Comparison of ENCODE assay signal across 8 cellular contexts in genomic region chr7:100407285-100408180, GRCh38. TPM values are rescaled to one million over a fixed set of nuclear protein-coding genes. Genes with fewer than 3 reads are reported as not detected.
DNase-seq lines count a peak whose midpoint lies in the region; ATAC-seq, FAIRE-seq and TF ChIP-seq lines count a peak whose summit lies in the region.

No MANE protein-coding gene starts in this region.

- peak; percentile 61 for ATAC-seq in GM21825 (IDR thresholded peaks at IDR 0.05; ENCODE audit: unreplicated experiment)
- no peak for ATAC-seq in HG03159 (IDR thresholded peaks at IDR 0.05; ENCODE audit: unreplicated experiment)

- H3K36me3 ChIP-seq in neural cell (ENCODE audit: insufficient read depth, low read length), result no peaks in the 10 kb centered on the region

- TF ChIP-seq EP300 in neural cell (conservative IDR thresholded peaks at IDR 0.05; ENCODE audit: poor library complexity, severe bottlenecking), result no peak

- no peak for TF ChIP-seq RAD21 in neural cell (conservative IDR thresholded peaks at IDR 0.05)

- no peak overlapping the region for H3K9ac ChIP-seq in neural cell (ENCODE audit: low read length)

- POLR2A ChIA-PET in activated CD4-positive, alpha-beta T cell treated with anti-CD3 and anti-CD28 coated beads, Interleukin-2, amount 10 ng/mL, durations not matched to agents 7 days and 5 days (lab: Charles Lee), result interaction anchor here (0.6 kb wide), 1 partner anchor 60 kb away, joined by 6 read pairs; no protein-coding TSS in a partner anchor

- H4K20me1 ChIP-seq in neural cell (ENCODE audit: insufficient read depth), result no peaks in the 10 kb centered on the region

- peaks cover 9% of the 10 kb centered on the region for H3K27me3 Mint-ChIP-seq in activated CD4-positive, alpha-beta T cell treated with anti-CD3 and anti-CD28 coated beads, Interleukin-2, amount 10 ng/mL, durations not matched to agents 7 days and 5 days

- peak; percentile 73 for TF ChIP-seq CTCF in D721Med (IDR thresholded peaks at IDR 0.05; ENCODE audit: insufficient read depth, missing control alignments)
- peak; percentile 29 for TF ChIP-seq CTCF in neural cell (IDR thresholded peaks at IDR 0.05; ENCODE audit: poor library complexity, severe bottlenecking)

- H3K36me3 Mint-ChIP-seq in activated CD4-positive, alpha-beta T cell treated with anti-CD3 and anti-CD28 coated beads, Interleukin-2, amount 10 ng/mL, durations not matched to agents 7 days and 5 days (ENCODE audit: low read depth), result no peaks in the 10 kb centered on the region

- CTCF ChIA-PET in activated CD4-positive, alpha-beta T cell treated with anti-CD3 and anti-CD28 coated beads, Interleukin-2, amount 10 ng/mL, durations not matched to agents 7 days and 5 days (lab: Charles Lee), result interaction anchor here (0.6 to 2.3 kb wide), 18 partner anchors 9 to 386 kb away, joined by 3 to 8 read pairs (median 4); partner anchors contain the start of genes MBLAC1 and ZCWPW1

- H2AFZ ChIP-seq in neural cell (ENCODE audit: low read depth, low read length), result no peak overlapping the region

- H3K4me3 ChIP-seq in neural cell (ENCODE audit: low read length), result no peak overlapping the region

- H3K4me3 Mint-ChIP-seq in activated CD4-positive, alpha-beta T cell treated with anti-CD3 and anti-CD28 coated beads, Interleukin-2, amount 10 ng/mL, durations not matched to agents 7 days and 5 days, result no peak overlapping the region

- no peaks in the 10 kb centered on the region for H3K27me3 ChIP-seq in neural cell (ENCODE audit: insufficient read depth, low read depth, low read length)

- no peaks in the 10 kb centered on the region for H3K9me2 ChIP-seq in neural cell (ENCODE audit: insufficient read depth, low read length)

- no peaks in the 10 kb centered on the region for H3K79me2 ChIP-seq in neural cell (replicated peaks; ENCODE audit: insufficient read depth, low read length)

- FAIRE-seq in D721Med (lab: Jason Lieb, UNC), result no peak

- H3K9me3 ChIP-seq in neural cell (ENCODE audit: low read length), result no peaks in the 10 kb centered on the region

- no peak overlapping the region for H3K27ac ChIP-seq in neural cell (ENCODE audit: low read length)

- no peak for TF ChIP-seq POLR2A in erythroblast (IDR thresholded peaks at IDR 0.05; ENCODE audit: low read length)

- no peak overlapping the region for H3K4me2 ChIP-seq in neural cell (ENCODE audit: low read length)

- H3F3A ChIP-seq in neural cell (ENCODE audit: insufficient read depth, low read length, poor library complexity, severe bottlenecking), result no peaks in the 10 kb centered on the region

- H3K4me1 Mint-ChIP-seq in activated CD4-positive, alpha-beta T cell treated with anti-CD3 and anti-CD28 coated beads, Interleukin-2, amount 10 ng/mL, durations not matched to agents 7 days and 5 days, result peaks cover 3% of the 10 kb centered on the region

- DNase-seq in D721Med (ENCODE audit: insufficient read length, low spot score) (no peak), NCI-H2171 treated with DMSO at 0.1 percent for 48 hours (lab: John Stamatoyannopoulos, UW) (peak; percentile 62), erythroblast (lab: John Stamatoyannopoulos, UW) (peak; percentile 60 to 78), NK-92 (lab: John Stamatoyannopoulos, UW; ENCODE audit: unreplicated experiment) (no peak)
- DNase-seq in activated CD4-positive, alpha-beta T cell treated with anti-CD3 and anti-CD28 coated beads, Interleukin-2, amount 10 ng/mL, durations not matched to agents 7 days and 5 days, result peak; percentile 64

- H3K9me3 Mint-ChIP-seq in activated CD4-positive, alpha-beta T cell treated with anti-CD3 and anti-CD28 coated beads, Interleukin-2, amount 10 ng/mL, durations not matched to agents 7 days and 5 days, result no peaks in the 10 kb centered on the region

- no peak overlapping the region for H3K27ac Mint-ChIP-seq in activated CD4-positive, alpha-beta T cell treated with anti-CD3 and anti-CD28 coated beads, Interleukin-2, amount 10 ng/mL, durations not matched to agents 7 days and 5 days

TF ChIP-seq in neural cell, 6 proteins besides CTCF, POLR2A, EP300 and RAD21:
- no peak for TF ChIP-seq REST (IDR thresholded peaks at IDR 0.05; ENCODE audit: borderline replicate concordance)
- TF ChIP-seq POLR2AphosphoS5 (IDR thresholded peaks at IDR 0.05), result no peak
- TF ChIP-seq EZH2 (IDR thresholded peaks at IDR 0.05; ENCODE audit: borderline replicate concordance, insufficient read depth, low read length, poor library complexity, severe bottlenecking), result no peak
- TF ChIP-seq MXI1 (conservative IDR thresholded peaks at IDR 0.05; ENCODE audit: poor library complexity, severe bottlenecking), result no peak
- no peak for TF ChIP-seq SMC3 (conservative IDR thresholded peaks at IDR 0.05; ENCODE audit: poor library complexity)
- no peak for TF ChIP-seq TAF1 (IDR thresholded peaks at IDR 0.05; ENCODE audit: low read depth)

RNA-seq across cellular contexts. Expression of gene ZCWPW1, which starts 21.0 kb away (rescaled TPM):
- 1 to 10 TPM; 2.4 to 2.7 TPM for total RNA-seq in activated CD4-positive, alpha-beta T cell treated with anti-CD3 and anti-CD28 coated beads, Interleukin-2, amount 10 ng/mL, durations not matched to agents 7 days and 5 days
- 3.1 and 6.8 TPM in 2 replicates for polyA plus RNA-seq in neural cell
- polyA minus RNA-seq in neural cell, result 1.3 and 2.2 TPM in 2 replicates

RNA-seq across cellular contexts. Expression of gene MEPCE, which starts 22.1 kb away (rescaled TPM):
- total RNA-seq in activated CD4-positive, alpha-beta T cell treated with anti-CD3 and anti-CD28 coated beads, Interleukin-2, amount 10 ng/mL, durations not matched to agents 7 days and 5 days, result 10 to 100 TPM; 49.1 to 50.5 TPM
- polyA plus RNA-seq in neural cell, result 12.1 and 15.0 TPM in 2 replicates
- polyA minus RNA-seq in neural cell, result 27.7 and 35.8 TPM in 2 replicates

RNA-seq across cellular contexts. Expression of gene PPP1R35, which starts 28.8 kb away (rescaled TPM):
- 10 to 100 TPM; 67.9 to 77.9 TPM for total RNA-seq in activated CD4-positive, alpha-beta T cell treated with anti-CD3 and anti-CD28 coated beads, Interleukin-2, amount 10 ng/mL, durations not matched to agents 7 days and 5 days
- 24.0 and 33.8 TPM in 2 replicates for polyA plus RNA-seq in neural cell
- polyA minus RNA-seq in neural cell, result 8.1 and 9.7 TPM in 2 replicates

RNA-seq across cellular contexts. Expression of gene PILRA, which starts 34.2 kb away (rescaled TPM):
- total RNA-seq in activated CD4-positive, alpha-beta T cell treated with anti-CD3 and anti-CD28 coated beads, Interleukin-2, amount 10 ng/mL, durations not matched to agents 7 days and 5 days, result 1 to 10 TPM; 1.8 to 2.7 TPM
- polyA plus RNA-seq in neural cell, result 23.7 and 29.2 TPM in 2 replicates
- 7.2 and 10.2 TPM in 2 replicates for polyA minus RNA-seq in neural cell

RNA-seq across cellular contexts. Expression of gene PILRB, which starts 49.6 kb away (rescaled TPM):
- 10 to 100 TPM; 50.6 to 56.2 TPM for total RNA-seq in activated CD4-positive, alpha-beta T cell treated with anti-CD3 and anti-CD28 coated beads, Interleukin-2, amount 10 ng/mL, durations not matched to agents 7 days and 5 days
- 222 and 274 TPM in 2 replicates for polyA plus RNA-seq in neural cell
- polyA minus RNA-seq in neural cell, result 52.0 and 53.3 TPM in 2 replicates

Comparison
In these comparisons a context has a peak if more than half of its experiments do, and no peak if none do; other contexts are left out.
1. DNase-seq: peak in NCI-H2171 treated with DMSO at 0.1 percent for 48 hours (single experiment), activated CD4-positive, alpha-beta T cell treated with anti-CD3 and anti-CD28 coated beads, Interleukin-2, amount 10 ng/mL, durations not matched to agents 7 days and 5 days (single experiment) and erythroblast (2 of 2); none in D721Med (single experiment) and NK-92 (single experiment).